ENCODE assay signal across 25 cellular contexts in the genomic region with DNA sequence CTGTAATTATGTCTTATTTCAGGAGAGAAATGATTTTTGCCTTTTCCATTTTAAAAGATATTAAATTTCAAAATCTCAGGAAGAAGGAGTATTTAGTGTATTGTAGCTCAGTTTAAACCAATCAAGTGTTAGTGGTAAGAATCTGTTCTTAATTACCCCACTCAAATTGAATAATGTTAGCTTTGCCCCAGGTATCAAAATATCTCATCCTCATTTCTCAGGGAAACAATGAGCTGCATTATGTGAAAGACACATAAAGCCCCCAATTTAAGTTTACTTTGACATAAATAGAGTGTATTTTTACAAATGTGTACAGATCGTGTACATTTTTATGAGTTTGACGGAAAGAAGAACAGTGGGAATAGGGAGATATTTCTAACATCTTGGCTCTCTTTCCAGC.
"Had no signal": no experiment of that assay in that cellular context is flagged by ENCODE, and none has a peak within 500 bp of the region (broad histone marks: within the 10 kb centered on the region; RNA-seq: fewer than 3 reads in every experiment).

No MANE protein-coding gene starts in this region.

- H3K36me3 Mint-ChIP-seq: immature natural killer cell; naive thymus-derived CD4-positive, alpha-beta T cell had no signal

- H3K4me1 ChIP-seq: colonic mucosa, foreskin keratinocyte, left lung, lower lobe of right lung had no signal

- H3K4me3 ChIP-seq: colonic mucosa, gastroesophageal sphincter, heart left ventricle, hepatocyte, left lung, lower lobe of right lung had no signal

- H3K4me2 ChIP-seq: hepatocyte had no signal

- H2AFZ ChIP-seq: hepatocyte had no signal

- H3K4me1 Mint-ChIP-seq: immature natural killer cell; naive thymus-derived CD4-positive, alpha-beta T cell had no signal

- H3K27me3 Mint-ChIP-seq: dendritic cell treated with granulocyte-macrophage colony-stimulating factor and Interleukin-4, amounts not matched to agents 40 ng/mL and 50 ng/mL, for 4 days; effector memory CD8-positive, alpha-beta T cell; naive thymus-derived CD4-positive, alpha-beta T cell had no signal

- H3K27ac Mint-ChIP-seq: dendritic cell treated with granulocyte-macrophage colony-stimulating factor and Interleukin-4, amounts not matched to agents 40 ng/mL and 50 ng/mL, for 4 days; effector memory CD8-positive, alpha-beta T cell; endodermal cell; immature natural killer cell; naive thymus-derived CD4-positive, alpha-beta T cell had no signal

- H3K27me3 ChIP-seq: colonic mucosa, foreskin keratinocyte, gastroesophageal sphincter, heart left ventricle, hepatocyte, left lung had no signal

- H3K27ac ChIP-seq: colonic mucosa, epithelial cell of prostate, foreskin keratinocyte, gastroesophageal sphincter, heart left ventricle, left lung, lower lobe of right lung had no signal

- H3K9me3 Mint-ChIP-seq: endodermal cell had no signal

- H3K9me3 ChIP-seq: colonic mucosa, gastroesophageal sphincter, heart left ventricle, left lung, lower lobe of right lung had no signal

- ATAC-seq: effector memory CD8-positive, alpha-beta T cell; esophagus mucosa; foreskin keratinocyte; gastroesophageal sphincter; heart left ventricle; left cardiac atrium; left lung; left ventricle myocardium superior; lower lobe of right lung; naive thymus-derived CD4-positive, alpha-beta T cell had no signal

- H3K36me3 ChIP-seq: colonic mucosa, gastroesophageal sphincter, heart left ventricle, left lung, lower lobe of right lung had no signal

- H3K4me3 Mint-ChIP-seq: dendritic cell treated with granulocyte-macrophage colony-stimulating factor and Interleukin-4, amounts not matched to agents 40 ng/mL and 50 ng/mL, for 4 days; effector memory CD8-positive, alpha-beta T cell; endodermal cell; immature natural killer cell; naive thymus-derived CD4-positive, alpha-beta T cell had no signal

- H3K79me2 ChIP-seq: hepatocyte had no signal

- DNase-seq: colonic mucosa; cortex of kidney; effector CD8-positive, alpha-beta T cell; effector memory CD8-positive, alpha-beta T cell; endodermal cell; erythroblast; foreskin keratinocyte; heart left ventricle; hypothalamus; immature natural killer cell; islet precursor cell; kidney; kidney glomerular epithelial cell; left cardiac atrium; left lung; left ventricle myocardium superior; lower lobe of right lung; mesenchymal stem cell; midbrain; naive thymus-derived CD4-positive, alpha-beta T cell had no signal
